Comparison of ENCODE assay signal across 19 cellular contexts in genomic region chr20:17671051-17671450, GRCh38. TPM values are rescaled to one million over a fixed set of nuclear protein-coding genes. Genes with fewer than 3 reads are reported as not detected.
"Had no signal": no experiment of that assay in that cellular context is flagged by ENCODE, and none has a peak within 500 bp of the region (broad histone marks: within the 10 kb centered on the region; RNA-seq: fewer than 3 reads in every experiment).

No MANE protein-coding gene starts in this region.

- H3K9me3 Mint-ChIP-seq: activated T-helper 2 cell treated with anti-CD3 and anti-CD28 coated beads, Interferon-gamma antibody, Interleukin-2, Interleukin-4, amounts not matched to agents 10 μg/mL and 5 μg/mL and 100 μg/mL, durations not matched to agents 14 hours and 24 hours and 36 hours; endodermal cell had no signal

- H3K9me3 ChIP-seq: adrenal gland, ovary, stomach, thoracic aorta had no signal

- H3K4me3 Mint-ChIP-seq: endodermal cell had no signal

- DNase-seq: activated CD4-positive, alpha-beta T cell treated with anti-CD3 and anti-CD28 coated beads, Interleukin-2, amount 50 U/mL, for 1 hour; activated naive CD4-positive, alpha-beta T cell treated with anti-CD3 and anti-CD28 coated beads, Interleukin-2, amount 50 U/mL, for 16 hours; activated T-cell treated with anti-CD3 and anti-CD28 coated beads for 4 hours; central memory CD4-positive, alpha-beta T cell; endodermal cell; hippocampal formation; ovary; stimulated activated CD4-positive, alpha-beta T cell treated with anti-CD3 and anti-CD28 coated beads, Interleukin-4, amount 100 ng/mL, for 1 hour; stimulated activated CD8-positive, alpha-beta memory T cell treated with anti-CD3 and anti-CD28 coated beads, Interleukin-4, amount 100 ng/mL, for 48 hours; stomach had no signal

- H3K27ac Mint-ChIP-seq: activated T-helper 2 cell treated with anti-CD3 and anti-CD28 coated beads, Interferon-gamma antibody, Interleukin-2, Interleukin-4, amounts not matched to agents 10 μg/mL and 5 μg/mL and 100 μg/mL, durations not matched to agents 14 hours and 24 hours and 36 hours; endodermal cell had no signal

- H3K27me3 ChIP-seq: adrenal gland, ovary, stomach had no signal

- H3K27ac ChIP-seq: adrenal gland, ovary, thoracic aorta had no signal

- H3K36me3 ChIP-seq: ovary had no signal

- H3K4me3 ChIP-seq: adrenal gland, ovary, stomach, thoracic aorta had no signal

RNA-seq across cellular contexts. Expression of gene BANF2, which starts 28.7 kb away (rescaled TPM):
- total RNA-seq: activated CD8-positive, alpha-beta memory T cell treated with anti-CD3 and anti-CD28 coated beads for 36 hours; activated T-helper 2 cell treated with anti-CD3 and anti-CD28 coated beads, Interferon-gamma antibody, Interleukin-2, Interleukin-4, amounts not matched to agents 10 μg/mL and 5 μg/mL and 100 μg/mL, durations not matched to agents 14 hours and 24 hours and 36 hours; adrenal gland; dermis microvascular lymphatic vessel endothelial cell; endodermal cell; glomerular endothelial cell; kidney epithelial cell; liver; mesenteric fat pad; ovary; stomach; thoracic aorta had no signal
